Comparison of ENCODE assay signal across 24 cellular contexts in genomic region chr5:109186759-109187158, GRCh38.
"Had no signal": no experiment of that assay in that cellular context is flagged by ENCODE, and none has a peak within 500 bp of the region (broad histone marks: within the 10 kb centered on the region; RNA-seq: fewer than 3 reads in every experiment).

No MANE protein-coding gene starts in this region.

- H3K27me3 ChIP-seq: dorsolateral prefrontal cortex, esophagus squamous epithelium, heart right ventricle, neural progenitor cell, right atrium auricular region, stomach, thyroid gland had no signal

- FAIRE-seq: keratinocyte had no signal

- H3K4me3 ChIP-seq: dorsolateral prefrontal cortex, esophagus squamous epithelium, heart right ventricle, lung, neural progenitor cell, prostate gland, right atrium auricular region, smooth muscle cell, stomach, thyroid gland had no signal

- H3K9me3 ChIP-seq: esophagus squamous epithelium, heart right ventricle, prostate gland, right atrium auricular region, stomach, thyroid gland had no signal

- H3K4me1 ChIP-seq: neural progenitor cell, prostate gland had no signal

- H3K4me2 ChIP-seq: neural progenitor cell, smooth muscle cell had no signal

- DNase-seq: cerebellar nuclear complex; dorsolateral prefrontal cortex; effector CD4-positive, alpha-beta T cell; esophagus squamous epithelium; foreskin melanocyte; glutamatergic neuron; heart right ventricle; hippocampal formation; naive thymus-derived CD4-positive, alpha-beta T cell; stimulated activated CD4-positive, alpha-beta T cell treated with anti-CD3 and anti-CD28 coated beads, Interleukin-12 subunit alpha, Interleukin-12 subunit beta, amount 100 ng/mL, for 4 hours; stimulated activated CD4-positive, alpha-beta T cell treated with anti-CD3 and anti-CD28 coated beads, Interleukin-1b, Interleukin-23, amount 100 ng/mL, for 48 hours; stimulated activated CD4-positive, alpha-beta T cell treated with anti-CD3 and anti-CD28 coated beads, Interleukin-4, amount 100 ng/mL, for 24 hours; stimulated activated naive CD4-positive, alpha-beta T cell treated with Interleukin-2 at 50 U/mL for 16 hours; stomach; thyroid gland had no signal

- H3K36me3 ChIP-seq: neural progenitor cell, prostate gland had no signal

- H3K9ac ChIP-seq: neural progenitor cell had no signal

- ATAC-seq: heart right ventricle; left lobe of liver; naive thymus-derived CD4-positive, alpha-beta T cell; sciatic nerve; stimulated activated effector memory CD8-positive, alpha-beta T cell treated with anti-CD3 and anti-CD28 coated beads, Interleukin-12 subunit alpha, Interleukin-12 subunit beta, amount 100 ng/mL, for 72 hours had no signal

- H3K27ac ChIP-seq: dorsolateral prefrontal cortex, esophagus squamous epithelium, heart right ventricle, neural progenitor cell, prostate gland, right atrium auricular region, stomach, thyroid gland had no signal

- H2AFZ ChIP-seq: neural progenitor cell had no signal
